ENCODE assay signal across 1 cellular context in the genomic region with DNA sequence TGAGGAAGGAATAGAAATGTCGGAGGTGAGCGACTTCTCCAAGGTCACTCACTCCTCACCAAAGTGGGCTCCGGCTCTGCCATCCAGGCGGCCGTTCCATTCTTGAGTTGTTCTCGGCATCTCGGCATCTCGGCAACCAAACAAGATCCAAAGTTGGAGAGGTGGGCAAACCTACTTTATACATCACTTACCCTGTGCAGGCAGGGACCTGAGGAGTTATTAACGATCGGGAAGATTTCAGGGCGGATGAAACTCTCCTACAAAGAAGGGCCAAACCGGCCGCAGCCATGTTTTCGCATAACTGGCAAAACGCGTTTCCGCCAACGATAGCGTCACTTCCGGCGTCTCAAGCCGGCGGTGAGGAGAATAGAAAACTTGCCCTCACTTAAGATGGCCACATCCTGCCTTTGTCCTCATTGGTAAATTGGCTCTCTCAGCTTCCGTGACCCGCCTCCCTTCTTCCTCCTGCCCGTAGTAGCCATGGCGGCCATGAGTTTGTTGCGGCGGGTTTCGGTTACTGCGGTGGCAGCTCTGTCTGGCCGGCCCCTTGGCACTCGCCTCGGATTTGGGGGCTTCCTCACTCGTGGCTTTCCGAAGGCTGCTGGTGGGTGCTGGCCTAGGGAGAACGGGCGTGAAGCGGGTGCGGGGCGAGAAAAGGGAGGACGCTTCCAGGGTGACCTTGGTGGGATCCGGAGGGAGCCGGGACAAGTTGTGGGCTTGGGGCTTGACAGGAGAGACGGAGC.
TF ChIP-seq lines count a peak whose summit lies in the region.

A gene (minus strand): TSS at position 303 of the 743 bp plus-strand sequence. CDS start 14 bp downstream, at position 289.
A gene (plus strand): TSS at position 459 of the 743 bp plus-strand sequence. CDS start 22 bp downstream, at position 481.

TF ChIP-seq in WTC11, 78 proteins besides CTCF, POLR2A, EP300 and RAD21 (continued from another document and continues in another):
- TF ChIP-seq FOXJ3 (CRISPR knock-in tag; IDR thresholded peaks at IDR 0.05; ENCODE audit: borderline replicate concordance) (no peak), KAT7 (CRISPR knock-in tag; IDR thresholded peaks at IDR 0.05; ENCODE audit: borderline replicate concordance) (no peak), GTF2I (CRISPR knock-in tag; conservative IDR thresholded peaks at IDR 0.05) (no peak), NR3C1 (CRISPR knock-in tag; conservative IDR thresholded peaks at IDR 0.05; ENCODE audit: low read depth) (no peak), SOX15 (CRISPR knock-in tag; IDR thresholded peaks at IDR 0.05) (no peak), FOXK1 (CRISPR knock-in tag; IDR thresholded peaks at IDR 0.05) (peak; percentile 94), GRHL2 (CRISPR knock-in tag; IDR thresholded peaks at IDR 0.05; ENCODE audit: insufficient replicate concordance, severe bottlenecking) (no peak), JUN (CRISPR knock-in tag; IDR thresholded peaks at IDR 0.05) (no peak), CBFB (CRISPR knock-in tag; IDR thresholded peaks at IDR 0.05; ENCODE audit: low read depth) (no peak), SP1 (CRISPR knock-in tag; conservative IDR thresholded peaks at IDR 0.05) (peak; percentile 66), OVOL2 (CRISPR knock-in tag; IDR thresholded peaks at IDR 0.05; ENCODE audit: borderline replicate concordance) (no peak), SMAD4 (CRISPR knock-in tag; IDR thresholded peaks at IDR 0.05) (no peak), CREB1 (CRISPR knock-in tag; IDR thresholded peaks at IDR 0.05) (no peak), ETV6 (CRISPR knock-in tag; IDR thresholded peaks at IDR 0.05) (peak; percentile 79), NFE2L1 (CRISPR knock-in tag; IDR thresholded peaks at IDR 0.05) (peak; percentile 22; the same call in 1 of the 2 replicates), RORB (CRISPR knock-in tag; IDR thresholded peaks at IDR 0.05) (no peak), TCF7 (CRISPR knock-in tag; IDR thresholded peaks at IDR 0.05; ENCODE audit: low read depth) (no peak), IRF2 (CRISPR knock-in tag; IDR thresholded peaks at IDR 0.05; ENCODE audit: borderline replicate concordance, low read depth) (no peak), TEAD1 (CRISPR knock-in tag; IDR thresholded peaks at IDR 0.05) (peak; percentile 61; the same call in 1 of the 2 replicates), CREM (CRISPR knock-in tag; IDR thresholded peaks at IDR 0.05) (peak; percentile 93), EMX1 (CRISPR knock-in tag; IDR thresholded peaks at IDR 0.05) (no peak), JAZF1 (CRISPR knock-in tag; IDR thresholded peaks at IDR 0.05) (no peak), ZNF219 (CRISPR knock-in tag; IDR thresholded peaks at IDR 0.05; ENCODE audit: borderline replicate concordance) (no peak), ATF1 (CRISPR knock-in tag; IDR thresholded peaks at IDR 0.05) (no peak)
- TF ChIP-seq, protein P1, sequence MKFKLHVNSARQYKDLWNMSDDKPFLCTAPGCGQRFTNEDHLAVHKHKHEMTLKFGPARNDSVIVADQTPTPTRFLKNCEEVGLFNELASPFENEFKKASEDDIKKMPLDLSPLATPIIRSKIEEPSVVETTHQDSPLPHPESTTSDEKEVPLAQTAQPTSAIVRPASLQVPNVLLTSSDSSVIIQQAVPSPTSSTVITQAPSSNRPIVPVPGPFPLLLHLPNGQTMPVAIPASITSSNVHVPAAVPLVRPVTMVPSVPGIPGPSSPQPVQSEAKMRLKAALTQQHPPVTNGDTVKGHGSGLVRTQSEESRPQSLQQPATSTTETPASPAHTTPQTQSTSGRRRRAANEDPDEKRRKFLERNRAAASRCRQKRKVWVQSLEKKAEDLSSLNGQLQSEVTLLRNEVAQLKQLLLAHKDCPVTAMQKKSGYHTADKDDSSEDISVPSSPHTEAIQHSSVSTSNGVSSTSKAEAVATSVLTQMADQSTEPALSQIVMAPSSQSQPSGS (CRISPR knock-in tag; IDR thresholded peaks at IDR 0.05; ENCODE audit: borderline replicate concordance, low read depth): no peak
- TF ChIP-seq, protein P2, sequence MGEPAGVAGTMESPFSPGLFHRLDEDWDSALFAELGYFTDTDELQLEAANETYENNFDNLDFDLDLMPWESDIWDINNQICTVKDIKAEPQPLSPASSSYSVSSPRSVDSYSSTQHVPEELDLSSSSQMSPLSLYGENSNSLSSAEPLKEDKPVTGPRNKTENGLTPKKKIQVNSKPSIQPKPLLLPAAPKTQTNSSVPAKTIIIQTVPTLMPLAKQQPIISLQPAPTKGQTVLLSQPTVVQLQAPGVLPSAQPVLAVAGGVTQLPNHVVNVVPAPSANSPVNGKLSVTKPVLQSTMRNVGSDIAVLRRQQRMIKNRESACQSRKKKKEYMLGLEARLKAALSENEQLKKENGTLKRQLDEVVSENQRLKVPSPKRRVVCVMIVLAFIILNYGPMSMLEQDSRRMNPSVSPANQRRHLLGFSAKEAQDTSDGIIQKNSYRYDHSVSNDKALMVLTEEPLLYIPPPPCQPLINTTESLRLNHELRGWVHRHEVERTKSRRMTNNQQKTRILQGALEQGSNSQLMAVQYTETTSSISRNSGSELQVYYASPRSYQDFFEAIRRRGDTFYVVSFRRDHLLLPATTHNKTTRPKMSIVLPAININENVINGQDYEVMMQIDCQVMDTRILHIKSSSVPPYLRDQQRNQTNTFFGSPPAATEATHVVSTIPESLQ (CRISPR knock-in tag; IDR thresholded peaks at IDR 0.05): no peak
- TF ChIP-seq, protein P3, sequence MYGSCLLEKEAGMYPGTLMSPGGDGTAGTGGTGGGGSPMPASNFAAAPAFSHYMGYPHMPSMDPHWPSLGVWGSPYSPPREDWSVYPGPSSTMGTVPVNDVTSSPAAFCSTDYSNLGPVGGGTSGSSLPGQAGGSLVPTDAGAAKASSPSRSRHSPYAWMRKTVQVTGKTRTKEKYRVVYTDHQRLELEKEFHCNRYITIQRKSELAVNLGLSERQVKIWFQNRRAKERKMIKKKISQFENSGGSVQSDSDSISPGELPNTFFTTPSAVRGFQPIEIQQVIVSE (CRISPR knock-in tag; IDR thresholded peaks at IDR 0.05; ENCODE audit: borderline replicate concordance): no peak
- TF ChIP-seq, protein P4, sequence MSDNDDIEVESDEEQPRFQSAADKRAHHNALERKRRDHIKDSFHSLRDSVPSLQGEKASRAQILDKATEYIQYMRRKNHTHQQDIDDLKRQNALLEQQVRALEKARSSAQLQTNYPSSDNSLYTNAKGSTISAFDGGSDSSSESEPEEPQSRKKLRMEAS (CRISPR knock-in tag; IDR thresholded peaks at IDR 0.05): peak; percentile 75
- TF ChIP-seq, protein P5, sequence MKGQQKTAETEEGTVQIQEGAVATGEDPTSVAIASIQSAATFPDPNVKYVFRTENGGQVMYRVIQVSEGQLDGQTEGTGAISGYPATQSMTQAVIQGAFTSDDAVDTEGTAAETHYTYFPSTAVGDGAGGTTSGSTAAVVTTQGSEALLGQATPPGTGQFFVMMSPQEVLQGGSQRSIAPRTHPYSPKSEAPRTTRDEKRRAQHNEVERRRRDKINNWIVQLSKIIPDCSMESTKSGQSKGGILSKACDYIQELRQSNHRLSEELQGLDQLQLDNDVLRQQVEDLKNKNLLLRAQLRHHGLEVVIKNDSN (CRISPR knock-in tag; IDR thresholded peaks at IDR 0.05): 0 out of 2 replicates have a peak, but pooled peaks have one; percentile 16
- TF ChIP-seq, protein P6, sequence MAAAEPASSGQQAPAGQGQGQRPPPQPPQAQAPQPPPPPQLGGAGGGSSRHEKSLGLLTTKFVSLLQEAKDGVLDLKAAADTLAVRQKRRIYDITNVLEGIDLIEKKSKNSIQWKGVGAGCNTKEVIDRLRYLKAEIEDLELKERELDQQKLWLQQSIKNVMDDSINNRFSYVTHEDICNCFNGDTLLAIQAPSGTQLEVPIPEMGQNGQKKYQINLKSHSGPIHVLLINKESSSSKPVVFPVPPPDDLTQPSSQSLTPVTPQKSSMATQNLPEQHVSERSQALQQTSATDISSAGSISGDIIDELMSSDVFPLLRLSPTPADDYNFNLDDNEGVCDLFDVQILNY (CRISPR knock-in tag; IDR thresholded peaks at IDR 0.05): 0 out of 2 replicates have a peak, but pooled peaks have one; percentile 24
- TF ChIP-seq, protein P7, sequence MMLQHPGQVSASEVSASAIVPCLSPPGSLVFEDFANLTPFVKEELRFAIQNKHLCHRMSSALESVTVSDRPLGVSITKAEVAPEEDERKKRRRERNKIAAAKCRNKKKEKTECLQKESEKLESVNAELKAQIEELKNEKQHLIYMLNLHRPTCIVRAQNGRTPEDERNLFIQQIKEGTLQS (CRISPR knock-in tag; conservative IDR thresholded peaks at IDR 0.05): no peak
- TF ChIP-seq, protein P8, sequence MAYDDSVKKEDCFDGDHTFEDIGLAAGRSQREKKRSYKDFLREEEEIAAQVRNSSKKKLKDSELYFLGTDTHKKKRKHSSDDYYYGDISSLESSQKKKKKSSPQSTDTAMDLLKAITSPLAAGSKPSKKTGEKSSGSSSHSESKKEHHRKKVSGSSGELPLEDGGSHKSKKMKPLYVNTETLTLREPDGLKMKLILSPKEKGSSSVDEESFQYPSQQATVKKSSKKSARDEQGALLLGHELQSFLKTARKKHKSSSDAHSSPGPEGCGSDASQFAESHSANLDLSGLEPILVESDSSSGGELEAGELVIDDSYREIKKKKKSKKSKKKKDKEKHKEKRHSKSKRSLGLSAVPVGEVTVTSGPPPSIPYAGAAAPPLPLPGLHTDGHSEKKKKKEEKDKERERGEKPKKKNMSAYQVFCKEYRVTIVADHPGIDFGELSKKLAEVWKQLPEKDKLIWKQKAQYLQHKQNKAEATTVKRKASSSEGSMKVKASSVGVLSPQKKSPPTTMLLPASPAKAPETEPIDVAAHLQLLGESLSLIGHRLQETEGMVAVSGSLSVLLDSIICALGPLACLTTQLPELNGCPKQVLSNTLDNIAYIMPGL (CRISPR knock-in tag; IDR thresholded peaks at IDR 0.05): peak; percentile 26; the same call in 1 of the 2 replicates
- TF ChIP-seq, protein P9, sequence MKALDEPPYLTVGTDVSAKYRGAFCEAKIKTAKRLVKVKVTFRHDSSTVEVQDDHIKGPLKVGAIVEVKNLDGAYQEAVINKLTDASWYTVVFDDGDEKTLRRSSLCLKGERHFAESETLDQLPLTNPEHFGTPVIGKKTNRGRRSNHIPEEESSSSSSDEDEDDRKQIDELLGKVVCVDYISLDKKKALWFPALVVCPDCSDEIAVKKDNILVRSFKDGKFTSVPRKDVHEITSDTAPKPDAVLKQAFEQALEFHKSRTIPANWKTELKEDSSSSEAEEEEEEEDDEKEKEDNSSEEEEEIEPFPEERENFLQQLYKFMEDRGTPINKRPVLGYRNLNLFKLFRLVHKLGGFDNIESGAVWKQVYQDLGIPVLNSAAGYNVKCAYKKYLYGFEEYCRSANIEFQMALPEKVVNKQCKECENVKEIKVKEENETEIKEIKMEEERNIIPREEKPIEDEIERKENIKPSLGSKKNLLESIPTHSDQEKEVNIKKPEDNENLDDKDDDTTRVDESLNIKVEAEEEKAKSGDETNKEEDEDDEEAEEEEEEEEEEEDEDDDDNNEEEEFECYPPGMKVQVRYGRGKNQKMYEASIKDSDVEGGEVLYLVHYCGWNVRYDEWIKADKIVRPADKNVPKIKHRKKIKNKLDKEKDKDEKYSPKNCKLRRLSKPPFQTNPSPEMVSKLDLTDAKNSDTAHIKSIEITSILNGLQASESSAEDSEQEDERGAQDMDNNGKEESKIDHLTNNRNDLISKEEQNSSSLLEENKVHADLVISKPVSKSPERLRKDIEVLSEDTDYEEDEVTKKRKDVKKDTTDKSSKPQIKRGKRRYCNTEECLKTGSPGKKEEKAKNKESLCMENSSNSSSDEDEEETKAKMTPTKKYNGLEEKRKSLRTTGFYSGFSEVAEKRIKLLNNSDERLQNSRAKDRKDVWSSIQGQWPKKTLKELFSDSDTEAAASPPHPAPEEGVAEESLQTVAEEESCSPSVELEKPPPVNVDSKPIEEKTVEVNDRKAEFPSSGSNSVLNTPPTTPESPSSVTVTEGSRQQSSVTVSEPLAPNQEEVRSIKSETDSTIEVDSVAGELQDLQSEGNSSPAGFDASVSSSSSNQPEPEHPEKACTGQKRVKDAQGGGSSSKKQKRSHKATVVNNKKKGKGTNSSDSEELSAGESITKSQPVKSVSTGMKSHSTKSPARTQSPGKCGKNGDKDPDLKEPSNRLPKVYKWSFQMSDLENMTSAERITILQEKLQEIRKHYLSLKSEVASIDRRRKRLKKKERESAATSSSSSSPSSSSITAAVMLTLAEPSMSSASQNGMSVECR (CRISPR knock-in tag; IDR thresholded peaks at IDR 0.05; ENCODE audit: borderline replicate concordance): 0 out of 2 replicates have a peak, but pooled peaks have one; percentile 19
- TF ChIP-seq, protein P10, sequence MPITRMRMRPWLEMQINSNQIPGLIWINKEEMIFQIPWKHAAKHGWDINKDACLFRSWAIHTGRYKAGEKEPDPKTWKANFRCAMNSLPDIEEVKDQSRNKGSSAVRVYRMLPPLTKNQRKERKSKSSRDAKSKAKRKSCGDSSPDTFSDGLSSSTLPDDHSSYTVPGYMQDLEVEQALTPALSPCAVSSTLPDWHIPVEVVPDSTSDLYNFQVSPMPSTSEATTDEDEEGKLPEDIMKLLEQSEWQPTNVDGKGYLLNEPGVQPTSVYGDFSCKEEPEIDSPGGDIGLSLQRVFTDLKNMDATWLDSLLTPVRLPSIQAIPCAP (CRISPR knock-in tag; IDR thresholded peaks at IDR 0.05): no peak
- TF ChIP-seq, protein P11, sequence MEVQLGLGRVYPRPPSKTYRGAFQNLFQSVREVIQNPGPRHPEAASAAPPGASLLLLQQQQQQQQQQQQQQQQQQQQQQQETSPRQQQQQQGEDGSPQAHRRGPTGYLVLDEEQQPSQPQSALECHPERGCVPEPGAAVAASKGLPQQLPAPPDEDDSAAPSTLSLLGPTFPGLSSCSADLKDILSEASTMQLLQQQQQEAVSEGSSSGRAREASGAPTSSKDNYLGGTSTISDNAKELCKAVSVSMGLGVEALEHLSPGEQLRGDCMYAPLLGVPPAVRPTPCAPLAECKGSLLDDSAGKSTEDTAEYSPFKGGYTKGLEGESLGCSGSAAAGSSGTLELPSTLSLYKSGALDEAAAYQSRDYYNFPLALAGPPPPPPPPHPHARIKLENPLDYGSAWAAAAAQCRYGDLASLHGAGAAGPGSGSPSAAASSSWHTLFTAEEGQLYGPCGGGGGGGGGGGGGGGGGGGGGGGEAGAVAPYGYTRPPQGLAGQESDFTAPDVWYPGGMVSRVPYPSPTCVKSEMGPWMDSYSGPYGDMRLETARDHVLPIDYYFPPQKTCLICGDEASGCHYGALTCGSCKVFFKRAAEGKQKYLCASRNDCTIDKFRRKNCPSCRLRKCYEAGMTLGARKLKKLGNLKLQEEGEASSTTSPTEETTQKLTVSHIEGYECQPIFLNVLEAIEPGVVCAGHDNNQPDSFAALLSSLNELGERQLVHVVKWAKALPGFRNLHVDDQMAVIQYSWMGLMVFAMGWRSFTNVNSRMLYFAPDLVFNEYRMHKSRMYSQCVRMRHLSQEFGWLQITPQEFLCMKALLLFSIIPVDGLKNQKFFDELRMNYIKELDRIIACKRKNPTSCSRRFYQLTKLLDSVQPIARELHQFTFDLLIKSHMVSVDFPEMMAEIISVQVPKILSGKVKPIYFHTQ (CRISPR knock-in tag; IDR thresholded peaks at IDR 0.05): no peak
- TF ChIP-seq, protein P12, sequence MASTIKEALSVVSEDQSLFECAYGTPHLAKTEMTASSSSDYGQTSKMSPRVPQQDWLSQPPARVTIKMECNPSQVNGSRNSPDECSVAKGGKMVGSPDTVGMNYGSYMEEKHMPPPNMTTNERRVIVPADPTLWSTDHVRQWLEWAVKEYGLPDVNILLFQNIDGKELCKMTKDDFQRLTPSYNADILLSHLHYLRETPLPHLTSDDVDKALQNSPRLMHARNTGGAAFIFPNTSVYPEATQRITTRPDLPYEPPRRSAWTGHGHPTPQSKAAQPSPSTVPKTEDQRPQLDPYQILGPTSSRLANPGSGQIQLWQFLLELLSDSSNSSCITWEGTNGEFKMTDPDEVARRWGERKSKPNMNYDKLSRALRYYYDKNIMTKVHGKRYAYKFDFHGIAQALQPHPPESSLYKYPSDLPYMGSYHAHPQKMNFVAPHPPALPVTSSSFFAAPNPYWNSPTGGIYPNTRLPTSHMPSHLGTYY (CRISPR knock-in tag; IDR thresholded peaks at IDR 0.05): no peak
